In genomic region chr9:93597142-93597706, GRCh38 we compare ENCODE assay signal across 15 cellular contexts.
"Had no signal": no experiment of that assay in that cellular context is flagged by ENCODE, and none has a peak within 500 bp of the region (broad histone marks: within the 10 kb centered on the region; RNA-seq: fewer than 3 reads in every experiment).

No MANE protein-coding gene starts in this region.

- H3K36me3 Mint-ChIP-seq: activated naive CD4-positive, alpha-beta T cell treated with anti-CD3 and anti-CD28 coated beads, Interleukin-2, amount 50 U/mL, for 72 hours; neural progenitor cell had no signal

- ATAC-seq: activated naive CD4-positive, alpha-beta T cell treated with anti-CD3 and anti-CD28 coated beads, Interleukin-2, amount 50 U/mL, for 72 hours; left lung; pancreas had no signal

- H3K27me3 ChIP-seq: ascending aorta, esophagus squamous epithelium, left lung, neural progenitor cell, pancreas, stomach had no signal

- H3K27ac Mint-ChIP-seq: activated T-helper 1 cell treated with anti-CD3 and anti-CD28 coated beads, Interleukin-12 subunit alpha, Interleukin-12 subunit beta, Interleukin-2, Interleukin-4 antibody, amounts not matched to agents 30 ng/mL and 10 ng/mL and 1 ng/mL, durations not matched to agents 14 hours and 24 hours and 36 hours; neural progenitor cell had no signal

- H3K36me3 ChIP-seq: ascending aorta, esophagus squamous epithelium, left lung, neural progenitor cell, pancreas, stomach, WERI-Rb-1 had no signal

- H3K9me3 ChIP-seq: ascending aorta, esophagus squamous epithelium, left lung, pancreas, stomach had no signal

- H3K9me3 Mint-ChIP-seq: activated naive CD4-positive, alpha-beta T cell treated with anti-CD3 and anti-CD28 coated beads, Interleukin-2, amount 50 U/mL, for 72 hours; activated T-helper 1 cell treated with anti-CD3 and anti-CD28 coated beads, Interleukin-12 subunit alpha, Interleukin-12 subunit beta, Interleukin-2, Interleukin-4 antibody, amounts not matched to agents 30 ng/mL and 10 ng/mL and 1 ng/mL, durations not matched to agents 14 hours and 24 hours and 36 hours; neural progenitor cell had no signal

- H3K4me3 ChIP-seq: ascending aorta, esophagus squamous epithelium, left lung, neural progenitor cell, pancreas, stomach had no signal

- DNase-seq: activated CD4-positive, alpha-beta T cell treated with anti-CD3 and anti-CD28 coated beads, Interleukin-2, amount 50 U/mL, for 1 hour; esophagus squamous epithelium; foreskin fibroblast; mesendoderm; SIG-M5; stimulated activated CD4-positive, alpha-beta T cell treated with anti-CD3 and anti-CD28 coated beads, Interleukin-15, amount 100 ng/mL, for 24 hours; stimulated activated CD4-positive, alpha-beta T cell treated with anti-CD3 and anti-CD28 coated beads, Interleukin-4, amount 100 ng/mL, for 24 hours; stomach; WERI-Rb-1 had no signal

- H3K27ac ChIP-seq: ascending aorta, left lung, neural progenitor cell, pancreas, stomach, WERI-Rb-1 had no signal

- H3K4me3 Mint-ChIP-seq: activated T-helper 1 cell treated with anti-CD3 and anti-CD28 coated beads, Interleukin-12 subunit alpha, Interleukin-12 subunit beta, Interleukin-2, Interleukin-4 antibody, amounts not matched to agents 30 ng/mL and 10 ng/mL and 1 ng/mL, durations not matched to agents 14 hours and 24 hours and 36 hours; neural progenitor cell had no signal
